In the genomic region with DNA sequence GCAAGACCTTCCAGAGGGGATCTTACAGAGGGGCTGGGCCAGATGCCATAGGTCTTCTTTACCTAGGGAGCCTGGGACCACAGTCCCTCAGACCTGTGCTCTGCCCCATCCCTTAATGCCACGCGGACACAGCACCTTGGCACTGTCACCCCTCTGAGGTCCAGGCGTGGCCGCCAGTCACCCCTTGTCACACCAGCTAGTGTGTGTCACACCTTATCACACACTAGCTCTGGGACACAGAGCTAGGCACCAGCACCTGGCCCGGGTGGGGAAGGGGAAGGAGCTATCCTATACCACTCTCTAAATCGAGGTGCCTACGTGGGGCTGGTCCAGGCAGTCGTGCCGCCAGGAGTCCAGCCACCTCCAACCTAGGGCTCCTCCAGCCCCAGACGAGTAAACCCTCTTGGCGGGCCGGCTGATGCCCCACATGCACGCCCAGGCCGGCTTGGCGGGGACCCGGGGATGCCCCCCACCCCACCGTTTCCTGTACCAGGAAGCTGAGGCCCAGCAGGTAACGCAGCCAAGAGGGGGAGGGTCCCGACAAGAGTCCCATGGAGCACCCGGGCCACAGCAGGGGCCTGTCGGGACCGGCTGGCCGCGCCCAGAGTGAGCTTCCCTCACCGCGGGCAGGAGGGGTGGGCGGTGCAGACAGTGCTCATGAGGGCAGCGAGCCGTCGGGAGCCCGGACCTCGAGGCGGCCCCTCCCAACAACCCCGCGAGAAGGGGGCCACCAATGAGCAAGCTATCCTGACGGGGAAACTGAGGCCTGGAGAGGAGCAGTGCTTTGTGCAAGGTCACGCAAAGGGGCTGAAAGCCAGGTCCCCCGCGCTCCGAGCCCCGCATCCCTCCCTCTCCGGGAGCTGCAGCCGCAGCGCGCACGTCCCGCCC, we compare ENCODE assay signal across 1 cellular context.
TF ChIP-seq lines count a peak whose summit lies in the region.

No MANE protein-coding gene starts in this region.

TF ChIP-seq in IMR-90, 13 proteins besides CTCF, POLR2A, EP300 and RAD21 (continued from another document):
- TF ChIP-seq, protein P1, sequence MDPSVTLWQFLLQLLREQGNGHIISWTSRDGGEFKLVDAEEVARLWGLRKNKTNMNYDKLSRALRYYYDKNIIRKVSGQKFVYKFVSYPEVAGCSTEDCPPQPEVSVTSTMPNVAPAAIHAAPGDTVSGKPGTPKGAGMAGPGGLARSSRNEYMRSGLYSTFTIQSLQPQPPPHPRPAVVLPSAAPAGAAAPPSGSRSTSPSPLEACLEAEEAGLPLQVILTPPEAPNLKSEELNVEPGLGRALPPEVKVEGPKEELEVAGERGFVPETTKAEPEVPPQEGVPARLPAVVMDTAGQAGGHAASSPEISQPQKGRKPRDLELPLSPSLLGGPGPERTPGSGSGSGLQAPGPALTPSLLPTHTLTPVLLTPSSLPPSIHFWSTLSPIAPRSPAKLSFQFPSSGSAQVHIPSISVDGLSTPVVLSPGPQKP (IDR thresholded peaks at IDR 0.05; ENCODE audit: borderline replicate concordance, low read depth, low read length) = no peak
